ENCODE assay signal across 1 cellular context in the genomic region with DNA sequence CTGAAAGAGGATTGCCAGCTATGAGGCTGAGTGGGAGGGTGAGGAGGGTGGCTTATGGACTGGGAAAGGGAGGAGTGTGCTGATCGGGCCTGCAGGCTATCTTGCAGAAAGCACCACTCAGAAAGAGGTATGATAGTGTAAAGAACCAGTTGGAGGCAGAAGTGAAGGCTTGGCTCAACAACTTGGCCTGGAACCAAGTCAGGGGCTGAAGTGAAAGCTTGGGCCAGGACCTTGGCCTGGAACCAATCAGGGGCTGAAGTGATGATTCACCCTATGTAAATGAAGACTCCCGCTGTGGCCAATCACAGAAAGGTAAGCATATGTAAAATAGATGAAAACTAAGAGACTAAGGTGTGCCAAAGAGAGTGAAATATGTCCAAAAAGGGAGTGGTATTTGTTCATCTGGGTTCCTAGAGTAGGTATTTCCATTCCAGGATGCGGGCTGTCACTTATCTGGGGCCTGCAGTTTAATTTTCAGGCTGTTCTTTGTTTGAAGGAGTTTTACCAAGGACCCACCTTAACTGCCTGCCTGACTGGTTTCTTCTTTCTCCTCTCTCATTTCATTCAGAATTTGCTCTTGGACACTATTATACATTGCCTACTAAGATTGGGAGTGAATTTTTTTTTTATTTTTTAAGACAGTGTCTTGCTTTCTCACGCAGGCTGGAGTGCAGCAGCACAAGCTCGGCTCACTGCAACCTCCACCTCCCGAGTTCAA.
TF ChIP-seq lines count a peak whose summit lies in the region.

No MANE protein-coding gene starts in this region.

TF ChIP-seq in K562, 482 proteins besides CTCF, POLR2A, EP300 and RAD21:
- TF ChIP-seq, protein P1, sequence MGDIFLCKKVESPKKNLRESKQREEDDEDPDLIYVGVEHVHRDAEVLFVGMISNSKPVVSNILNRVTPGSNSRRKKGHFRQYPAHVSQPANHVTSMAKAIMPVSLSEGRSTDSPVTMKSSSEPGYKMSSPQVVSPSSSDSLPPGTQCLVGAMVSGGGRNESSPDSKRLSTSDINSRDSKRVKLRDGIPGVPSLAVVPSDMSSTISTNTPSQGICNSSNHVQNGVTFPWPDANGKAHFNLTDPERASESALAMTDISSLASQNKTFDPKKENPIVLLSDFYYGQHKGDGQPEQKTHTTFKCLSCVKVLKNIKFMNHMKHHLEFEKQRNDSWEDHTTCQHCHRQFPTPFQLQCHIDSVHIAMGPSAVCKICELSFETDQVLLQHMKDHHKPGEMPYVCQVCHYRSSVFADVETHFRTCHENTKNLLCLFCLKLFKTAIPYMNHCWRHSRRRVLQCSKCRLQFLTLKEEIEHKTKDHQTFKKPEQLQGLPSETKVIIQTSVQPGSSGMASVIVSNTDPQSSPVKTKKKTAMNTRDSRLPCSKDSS (IDR thresholded peaks at IDR 0.05; ENCODE audit: low read depth, partially characterized antibody), result peak; percentile 57
- TF ChIP-seq CBX5 (IDR thresholded peaks at IDR 0.05; ENCODE audit: borderline replicate concordance, low read depth), result peak; percentile 87
- TF ChIP-seq CTBP1 (IDR thresholded peaks at IDR 0.05; ENCODE audit: borderline replicate concordance), result no peak
- peak; percentile 87 for TF ChIP-seq ZFP36 (IDR thresholded peaks at IDR 0.05; ENCODE audit: low read depth, low read length, partially characterized antibody)
- TF ChIP-seq NFIC (IDR thresholded peaks at IDR 0.05), result peak; percentile 78
- no peak for TF ChIP-seq ZNF253 (CRISPR knock-in tag; conservative IDR thresholded peaks at IDR 0.05)
- peak in 1 of 2 experiments; percentile 85; a peak in 2 of 3 replicates for TF ChIP-seq CBX3 (IDR thresholded peaks at IDR 0.05; ENCODE audit: borderline replicate concordance in 1 of 2, low read length in 2 of 2)
- peak; percentile 72; the same call in 1 of the 2 replicates for TF ChIP-seq TRIM28 (IDR thresholded peaks at IDR 0.05)
